Comparison of ENCODE assay signal across 26 cellular contexts in the genomic region with DNA sequence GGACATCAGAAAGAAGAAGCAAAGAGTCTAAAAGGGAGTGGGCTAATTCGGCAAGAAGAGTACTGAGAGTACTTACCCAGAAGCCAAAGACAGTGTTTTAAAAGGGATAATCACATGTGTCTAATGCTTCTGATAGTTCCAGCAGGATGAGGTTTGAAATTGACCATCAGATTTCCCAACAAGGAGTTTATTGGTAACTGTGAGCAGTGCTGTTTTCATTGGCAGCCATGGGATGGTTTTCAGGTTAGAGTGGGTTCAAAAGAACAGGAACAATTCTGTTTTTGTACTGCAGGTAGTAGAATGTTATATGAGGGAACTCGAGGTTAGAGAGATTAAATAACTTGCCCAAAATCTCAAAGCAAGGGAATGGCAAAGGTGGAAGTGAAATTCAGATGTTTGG. TPM values are rescaled to one million over a fixed set of nuclear protein-coding genes. Genes with fewer than 3 reads are reported as not detected.
DNase-seq lines count a peak whose midpoint lies in the region; ATAC-seq, FAIRE-seq and TF ChIP-seq lines count a peak whose summit lies in the region.
"Had no signal": no experiment of that assay in that cellular context is flagged by ENCODE, and none has a peak within 500 bp of the region (broad histone marks: within the 10 kb centered on the region; RNA-seq: fewer than 3 reads in every experiment).

No MANE protein-coding gene starts in this region.

- no peaks in the 10 kb centered on the region for H4K20me1 ChIP-seq in HepG2 (ENCODE audit: insufficient read depth, low read length)
- H4K20me1 ChIP-seq: BLaER1 treated with 17β-estradiol and CSF1 and Interleukin-3, amounts not matched to agents 10 nM and 100 nM had no signal

- no peak for FAIRE-seq in HepG2 (lab: Jason Lieb, UNC)
- FAIRE-seq: A549, D721Med, GM12878, GM18507, H1 had no signal

- H3K9ac ChIP-seq in liver (ENCODE audit: low read depth in 1 of 2, low read length in 2 of 2) (no peak overlapping the region), HepG2 (ENCODE audit: insufficient read depth, low read depth, low read length) (no peak overlapping the region), parathyroid adenoma (no peak overlapping the region)
- H3K9ac ChIP-seq: BLaER1 treated with 17β-estradiol and CSF1 and Interleukin-3, amounts not matched to agents 10 nM and 100 nM had no signal

- in situ Hi-C loops in HepG2 (cut with HindIII; ENCODE audit: extremely low pct_ligation_motif_present, low pct_unique_long_range_greater_than_20kb), result no loop called here

- CTCF ChIA-PET in HepG2 (lab: Yijun Ruan, JAX; ENCODE audit: low intra/inter-chr PET ratio, low total read pairs), result no interaction called here

- H3K27ac ChIP-seq in liver (ENCODE audit: low read depth in 1 of 2, low read length in 2 of 2) (peak overlapping the region; percentile 14 to 49), HepG2 (ENCODE audit: extremely low read length, insufficient read depth, low read length) (no peak overlapping the region), parathyroid adenoma (peak overlapping the region; percentile 49), aorta (ENCODE audit: low read depth in 1 of 2, low read length in 2 of 2) (no peak overlapping the region)
- H3K27ac ChIP-seq: A549; BLaER1 treated with 17β-estradiol and CSF1 and Interleukin-3, amounts not matched to agents 10 nM and 100 nM had no signal

- H3K27me3 Mint-ChIP-seq in effector memory CD8-positive, alpha-beta T cell, result no peaks in the 10 kb centered on the region

- DNase-seq in HepG2 (ENCODE audit: low spot score) (no peak), left lobe of liver (ENCODE audit: low spot score) (no peak), sciatic nerve (ENCODE audit: low spot score) (no peak), T-helper 9 cell (no peak), aorta (no peak)
- DNase-seq in effector memory CD8-positive, alpha-beta T cell, result no peak
- DNase-seq: 8988T; ACHN; AML-193; BE2C; CD4-positive, alpha-beta T cell; CD8-positive, alpha-beta memory T cell; DMS 273 treated with DMSO at 0.1 percent for 48 hours; DMS79; EL; GDM1; H7 had no signal

- no peak overlapping the region for H3K4me2 ChIP-seq in HepG2 (ENCODE audit: low read depth, low read length)
- H3K4me2 ChIP-seq in parathyroid adenoma (ENCODE audit: low read length), result peak overlapping the region; percentile 51
- H3K4me2 ChIP-seq: A549; BLaER1 treated with 17β-estradiol and CSF1 and Interleukin-3, amounts not matched to agents 10 nM and 100 nM had no signal

- no peak for TF ChIP-seq POLR2A in HepG2 (IDR thresholded peaks at IDR 0.05; ENCODE audit: insufficient read depth in 1 of 2, low read depth in 2 of 2, low read length in 2 of 2)

- TF ChIP-seq EP300 in HepG2 (IDR thresholded peaks at IDR 0.05; ENCODE audit: low read depth in 2 of 2, low read length in 2 of 2) (no peak), HepG2 (CRISPR knock-in tag; IDR thresholded peaks at IDR 0.05; ENCODE audit: borderline replicate concordance) (no peak)

- TF ChIP-seq RAD21 in liver (IDR thresholded peaks at IDR 0.05) (no peak), HepG2 (CRISPR knock-in tag; IDR thresholded peaks at IDR 0.05) (no peak)

- H3K36me3 ChIP-seq in liver (ENCODE audit: control insufficient read depth in 4 of 4, insufficient read depth in 3 of 4, low read depth in 1 of 4, low read length in 3 of 4) (peaks cover 0 to 15% (median 6%) of the 10 kb centered on the region in 4 donors), HepG2 (replicated peaks in 1 of 2; ENCODE audit: control insufficient read depth in 1 of 2, insufficient read depth in 2 of 2, low read length in 2 of 2) (no peaks in the 10 kb centered on the region), parathyroid adenoma (ENCODE audit: control insufficient read depth, insufficient read depth, low read length) (peaks cover 6% of the 10 kb centered on the region), aorta (ENCODE audit: control insufficient read depth in 1 of 2, insufficient read depth in 2 of 2, low read length in 1 of 2) (no peaks in the 10 kb centered on the region)
- H3K36me3 ChIP-seq: BE2C; BLaER1 treated with 17β-estradiol and CSF1 and Interleukin-3, amounts not matched to agents 10 nM and 100 nM had no signal

- H3K9me3 ChIP-seq in liver (ENCODE audit: control insufficient read depth in 4 of 4, low read length in 3 of 4) (no peaks in the 10 kb centered on the region), HepG2 (ENCODE audit: low read length) (no peaks in the 10 kb centered on the region), parathyroid adenoma (ENCODE audit: control insufficient read depth, low read length) (no peaks in the 10 kb centered on the region), aorta (ENCODE audit: control insufficient read depth, low read length) (no peaks in the 10 kb centered on the region)
- H3K9me3 ChIP-seq: A549; BE2C; BLaER1 treated with 17β-estradiol and CSF1 and Interleukin-3, amounts not matched to agents 10 nM and 100 nM had no signal

- peaks cover 6% of the 10 kb centered on the region in 2 donors for H3K9me3 Mint-ChIP-seq in effector memory CD8-positive, alpha-beta T cell
- H3K9me3 Mint-ChIP-seq: CD14-positive monocyte; CD4-positive, alpha-beta T cell had no signal

- ATAC-seq in HepG2, result no peak
- peak; percentile 73 for ATAC-seq in left lobe of liver
- ATAC-seq in sciatic nerve, result peak; percentile 49
- ATAC-seq in effector memory CD8-positive, alpha-beta T cell (replicated peaks), result no peak
- ATAC-seq in aorta (ENCODE audit: low FRiP score), result no peak
- ATAC-seq: A549, GM12878 had no signal

- 59% methylated on average over 2 of the region's 2 CpGs for WGBS in liver
- WGBS in HepG2 (ENCODE audit: low lambda C conversion rate), result 31% methylated on average over 2 of the region's 2 CpGs
- WGBS in aorta, 2 donors, result 87 to 90% methylated on average over 2 of the region's 2 CpGs

- H3K79me2 ChIP-seq in HepG2 (ENCODE audit: insufficient read depth, low read length), result no peaks in the 10 kb centered on the region
- peaks cover 51% of the 10 kb centered on the region for H3K79me2 ChIP-seq in parathyroid adenoma

- BruUV-seq in HepG2 (replicated peaks; lab: Mats Ljungman, UMichigan), result no TSS peak

- H3K4me3 Mint-ChIP-seq in effector memory CD8-positive, alpha-beta T cell, result no peak overlapping the region
- H3K4me3 Mint-ChIP-seq: CD14-positive monocyte; CD4-positive, alpha-beta T cell; CD8-positive, alpha-beta memory T cell had no signal

- H3K4me1 Mint-ChIP-seq in effector memory CD8-positive, alpha-beta T cell (ENCODE audit: low read depth in 2 of 2), result no peaks in the 10 kb centered on the region
- H3K4me1 Mint-ChIP-seq: CD8-positive, alpha-beta memory T cell had no signal

- no peaks in the 10 kb centered on the region for H3K27me3 ChIP-seq in liver (ENCODE audit: control insufficient read depth in 4 of 4, insufficient read depth in 4 of 4, low read length in 3 of 4)
- H3K27me3 ChIP-seq in HepG2 (ENCODE audit: control insufficient read depth in 1 of 2, insufficient read depth in 2 of 2, low read length in 2 of 2), result no peaks in the 10 kb centered on the region
- H3K27me3 ChIP-seq in parathyroid adenoma (ENCODE audit: control insufficient read depth, insufficient read depth, low read length), result no peaks in the 10 kb centered on the region
- H3K27me3 ChIP-seq in aorta (ENCODE audit: control insufficient read depth in 1 of 2, insufficient read depth in 2 of 2, low read length in 1 of 2), result no peaks in the 10 kb centered on the region
- H3K27me3 ChIP-seq: BE2C; BLaER1 treated with 17β-estradiol and CSF1 and Interleukin-3, amounts not matched to agents 10 nM and 100 nM had no signal

- H3K4me1 ChIP-seq in liver (ENCODE audit: control insufficient read depth in 4 of 4, insufficient read depth in 4 of 4, low read length in 3 of 4) (peaks cover 4 to 27% (median 13%) of the 10 kb centered on the region in 4 donors), HepG2 (ENCODE audit: insufficient read depth, low read length) (no peaks in the 10 kb centered on the region), parathyroid adenoma (peaks cover 25% of the 10 kb centered on the region), aorta (ENCODE audit: control insufficient read depth in 1 of 2, insufficient read depth in 2 of 2, low read length in 2 of 2) (peaks cover 0 to 4% of the 10 kb centered on the region in 2 donors)
- H3K4me1 ChIP-seq: BE2C; BLaER1 treated with 17β-estradiol and CSF1 and Interleukin-3, amounts not matched to agents 10 nM and 100 nM had no signal

- TF ChIP-seq CTCF in liver (IDR thresholded peaks at IDR 0.05; ENCODE audit: low read depth, low read length, missing input control) (no peak), HepG2 (CRISPR knock-in tag; IDR thresholded peaks at IDR 0.05) (no peak), parathyroid adenoma (IDR thresholded peaks at IDR 0.05) (no peak)

- intact Hi-C loops in HepG2 (cut with micrococcal nuclease; ENCODE audit: unreplicated experiment), result no loop called here
- intact Hi-C loops in sciatic nerve (cut with DNase I), result no loop called here
- intact Hi-C loops in aorta (cut with DNase I), result no loop called here

- H3K27ac Mint-ChIP-seq in effector memory CD8-positive, alpha-beta T cell, result no peak overlapping the region
- H3K27ac Mint-ChIP-seq: CD4-positive, alpha-beta T cell; CD8-positive, alpha-beta memory T cell had no signal

- no peak overlapping the region for H2AFZ ChIP-seq in HepG2 (ENCODE audit: low read length)
- H2AFZ ChIP-seq in parathyroid adenoma, result no peak overlapping the region

- H3K4me3 ChIP-seq in liver (ENCODE audit: low read depth in 1 of 3, low read length in 3 of 3) (no peak overlapping the region), HepG2 (replicated peaks in 1 of 3; ENCODE audit: insufficient read depth in 1 of 3, low read depth in 2 of 3, low read length in 3 of 3) (no peak overlapping the region), parathyroid adenoma (ENCODE audit: low read depth, low read length) (peak overlapping the region; percentile 52), aorta (ENCODE audit: low read length in 2 of 2) (no peak overlapping the region)
- H3K4me3 ChIP-seq: A549; BLaER1 treated with 17β-estradiol and CSF1 and Interleukin-3, amounts not matched to agents 10 nM and 100 nM; GM12878 had no signal

- H3K36me3 Mint-ChIP-seq in effector memory CD8-positive, alpha-beta T cell (ENCODE audit: insufficient read depth), result no peaks in the 10 kb centered on the region
- H3K36me3 Mint-ChIP-seq: CD8-positive, alpha-beta memory T cell had no signal

- POLR2A ChIA-PET in HepG2 (lab: Yijun Ruan, JAX), result no interaction called here

RNA-seq across cellular contexts. Expression of gene RNF217, which starts 8.5 kb away (rescaled TPM):
- total RNA-seq in liver (10 to 100 TPM in 1 of 2 donors, 1 to 10 TPM in 1; 3.8 to 18.3 TPM), HepG2 (2016; rRNA removed; fragmentation: Illumina TruSeq; extraction: Trizol) (1.2 and 2.2 TPM in 2 replicates), left lobe of liver (25.0 TPM), sciatic nerve (43.5 TPM), aorta (10 to 100 TPM; 52.6 to 79.5 TPM)
- polyA plus RNA-seq in liver (1 to 10 TPM; 2.3 to 4.4 TPM), HepG2 (2011; rRNA removed) (1.9 and 2.4 TPM in 2 replicates), aorta (10 to 100 TPM in 1 of 2 donors, 1 to 10 TPM in 1; 5.0 to 14.2 TPM)
- 1.1 TPM in 2 replicates for total RNA-seq in HepG2 (2016; cell fraction: cytosol; rRNA removed; fragmentation: Illumina TruSeq; extraction: Trizol; ENCODE audit: low read depth)
- 2.3 and 3.0 TPM in 2 replicates for total RNA-seq in HepG2 (2016; cell fraction: insoluble cytoplasmic fraction; rRNA removed; fragmentation: Illumina TruSeq; extraction: Trizol)
- 1.4 TPM in 2 replicates for total RNA-seq in HepG2 (2016; cell fraction: membrane; rRNA removed; fragmentation: Illumina TruSeq; extraction: Trizol)
- total RNA-seq in HepG2 (2016; cell fraction: nucleus; rRNA removed; fragmentation: Illumina TruSeq; extraction: Trizol), result 2.8 and 3.1 TPM in 2 replicates
- 0.67 and 0.81 TPM in 2 replicates for polyA plus RNA-seq in HepG2 (2011; cell fraction: cytosol; rRNA removed)
- 9.2 and 10.0 TPM in 2 replicates for polyA plus RNA-seq in HepG2 (2011; cell fraction: nucleus; rRNA removed)
- polyA plus RNA-seq in HepG2 (2012), result 1.4 and 1.6 TPM in 2 replicates
- 0.18 and 0.36 TPM in 2 replicates for polyA plus RNA-seq in HepG2 (2016; cell fraction: cytosol; fragmentation: Illumina TruSeq; extraction: Trizol; ENCODE audit: low read depth)
- 0.72 and 0.83 TPM in 2 replicates for polyA plus RNA-seq in HepG2 (2016; cell fraction: insoluble cytoplasmic fraction; fragmentation: Illumina TruSeq; extraction: Trizol; ENCODE audit: low read depth)
- polyA plus RNA-seq in HepG2 (2016; cell fraction: membrane; fragmentation: Illumina TruSeq; extraction: Trizol; ENCODE audit: low read depth), result 0.69 and 0.73 TPM in 2 replicates
- 3.2 and 4.7 TPM in 2 replicates for polyA plus RNA-seq in HepG2 (2016; cell fraction: nucleus; fragmentation: Illumina TruSeq; extraction: Trizol; ENCODE audit: insufficient read depth, low read depth)
- 2.2 and 14.0 TPM in 2 replicates for polyA minus RNA-seq in HepG2 (2011; rRNA and poly(A)+ RNA removed; ENCODE audit: low replicate concordance)
- polyA minus RNA-seq in HepG2 (2011; cell fraction: cytosol; rRNA and poly(A)+ RNA removed), result 1.5 and 7.3 TPM in 2 replicates
- 9.5 and 10.7 TPM in 2 replicates for polyA minus RNA-seq in HepG2 (2011; cell fraction: nucleus; rRNA and poly(A)+ RNA removed)
- polyA plus RNA-seq: CD8-positive, alpha-beta memory T cell had no signal

Comparison
In these comparisons a context has a peak if more than half of its experiments do, and no peak if none do; other contexts are left out.
1. H3K27ac ChIP-seq: peak in liver (2 of 2) and parathyroid adenoma (single experiment); none in HepG2 (single experiment) and aorta (0 of 2).
2. ATAC-seq: peak in left lobe of liver (single experiment) and sciatic nerve (single experiment); none in HepG2 (single experiment), effector memory CD8-positive, alpha-beta T cell (single experiment) and aorta (single experiment).